Comparison of ENCODE assay signal across 8 cellular contexts in genomic region chr15:45586990-45587860, GRCh38. TPM values are rescaled to one million over a fixed set of nuclear protein-coding genes. Genes with fewer than 3 reads are reported as not detected.
DNase-seq lines count a peak whose midpoint lies in the region; ATAC-seq, FAIRE-seq and TF ChIP-seq lines count a peak whose summit lies in the region.

Gene BLOC1S6, plus strand, starts transcription at chr15:45587379. Its CDS starts 65 bp downstream, at chr15:45587444.

- peaks cover 30% of the 10 kb centered on the region for H3K4me1 Mint-ChIP-seq in T-helper 17 cell

- WGBS in psoas muscle, 3 donors: 1% methylated on average over 66 to 68 of the region's 68 CpGs

- in situ Hi-C loops in GM13976 (cut with MboI; ENCODE audit: low sequenced_read_pairs, unreplicated experiment): no loop called here

- H3K4me3 Mint-ChIP-seq in T-helper 17 cell: peak within 1 kb of the TSS; percentile 99

- peak within 1 kb of the TSS; percentile 100 for H3K27ac Mint-ChIP-seq in T-helper 17 cell

- peak within 1 kb of the TSS; percentile 100 for H3K27ac ChIP-seq in angular gyrus (ENCODE audit: low read depth, low read length)
- H3K27ac ChIP-seq in right atrium auricular region: peak within 1 kb of the TSS; percentile 99 to 100
- H3K27ac ChIP-seq in psoas muscle: peak within 1 kb of the TSS; percentile 97

- peak within 1 kb of the TSS; percentile 91 to 96 for H3K4me3 ChIP-seq in right atrium auricular region
- peak within 1 kb of the TSS; percentile 95 for H3K4me3 ChIP-seq in psoas muscle

- peak; percentile 9 for FAIRE-seq in urothelium cell line (lab: Jason Lieb, UNC)

- H3K36me3 Mint-ChIP-seq in T-helper 17 cell (ENCODE audit: low read depth): peaks cover 3% of the 10 kb centered on the region

- peak; percentile 84 for ATAC-seq in HG02840 (IDR thresholded peaks at IDR 0.05; ENCODE audit: low FRiP score, unreplicated experiment)
- ATAC-seq in T-helper 17 cell: peak; percentile 81
- peak; percentile 87 to 95 (median 93) for ATAC-seq in psoas muscle

- peak; percentile 88 for DNase-seq in GM13976 (ENCODE audit: low spot score)
- peak; percentile 29 for DNase-seq in NCI-H1436 treated with DMSO at 0.1 percent for 48 hours (lab: John Stamatoyannopoulos, UW)
- peak; percentile 77 to 83 (median 80) for DNase-seq in T-helper 17 cell
- peak; percentile 93 for DNase-seq in right atrium auricular region (ENCODE audit: low spot score)
- DNase-seq in psoas muscle: peak; percentile 93 to 95
- peak; percentile 73 for DNase-seq in urothelium cell line (ENCODE audit: low spot score)

- H3K27me3 Mint-ChIP-seq in T-helper 17 cell: no peaks in the 10 kb centered on the region

- intact Hi-C loops in psoas muscle (cut with DNase I): loop anchor here (1.0 to 5.0 kb wide), 6 partner anchors 47 to 620 kb away; partner anchors contain the start of gene SLC30A4 (in 2 of the 2)

- H3K27me3 ChIP-seq in right atrium auricular region: no peaks in the 10 kb centered on the region
- no peaks in the 10 kb centered on the region for H3K27me3 ChIP-seq in psoas muscle (ENCODE audit: insufficient read depth in 3 of 3, low read length in 2 of 3)

- TF ChIP-seq CTCF in GM13976 (IDR thresholded peaks at IDR 0.05; ENCODE audit: borderline replicate concordance, control extremely low read depth, extremely low read depth, insufficient read depth, missing control alignments) (no peak), right atrium auricular region (IDR thresholded peaks at IDR 0.05) (no peak), psoas muscle (IDR thresholded peaks at IDR 0.05) (no peak)

- H3K36me3 ChIP-seq in right atrium auricular region (no peaks in the 10 kb centered on the region), psoas muscle (ENCODE audit: insufficient read depth in 1 of 2, low read depth in 1 of 2) (peaks cover 0 to 5% of the 10 kb centered on the region in 2 donors)

- H3K4me1 ChIP-seq in right atrium auricular region: peaks cover 0 to 44% of the 10 kb centered on the region in 2 donors
- H3K4me1 ChIP-seq in psoas muscle: peaks cover 37% of the 10 kb centered on the region

- H3K9me3 ChIP-seq in T-helper 17 cell (ENCODE audit: control insufficient read depth, low read length, poor library complexity, severe bottlenecking): no peaks in the 10 kb centered on the region
- H3K9me3 ChIP-seq in right atrium auricular region: no peaks in the 10 kb centered on the region
- no peaks in the 10 kb centered on the region for H3K9me3 ChIP-seq in psoas muscle

RNA-seq across cellular contexts. Expression of gene BLOC1S6, which starts in this region (rescaled TPM):
- total RNA-seq in T-helper 17 cell (10 to 100 TPM; 48.5 to 66.2 TPM), right atrium auricular region (10 to 100 TPM; 37.7 to 46.6 TPM), psoas muscle (10 to 100 TPM; 23.7 to 55.2 (median 30.3) TPM)
- polyA plus RNA-seq in psoas muscle: 10 to 100 TPM; 14.3 to 45.9 (median 31.7) TPM

Comparison
In these comparisons a context has a peak if more than half of its experiments do, and no peak if none do; other contexts are left out.
1. Peak in every context shown above with its lines: DNase-seq, ATAC-seq, H3K4me3 ChIP-seq and H3K27ac ChIP-seq.
2. DNase-seq: peak in every context shown above with its lines; median percentile 94 in psoas muscle; 93 in right atrium auricular region; 88 in GM13976; 80 in T-helper 17 cell; 73 in urothelium cell line; 29 in NCI-H1436 treated with DMSO at 0.1 percent for 48 hours.